8 cellular contexts compared by ENCODE assay signal in genomic region chr4:82192153-82192552, GRCh38.
"Had no signal": no experiment of that assay in that cellular context is flagged by ENCODE, and none has a peak within 500 bp of the region (broad histone marks: within the 10 kb centered on the region; RNA-seq: fewer than 3 reads in every experiment).

No MANE protein-coding gene starts in this region.

- H3K4me1 Mint-ChIP-seq: GM23338, IgD-negative memory B cell had no signal

- H2AFZ ChIP-seq: GM23338 had no signal

- H3K9me3 Mint-ChIP-seq: GM23338, H9 had no signal

- H3K4me3 ChIP-seq: GM23338 had no signal

- DNase-seq: H9, HCEC 1CT, KG1 had no signal

- H3K4me2 ChIP-seq: GM23338 had no signal

- ATAC-seq: GM23338 had no signal

- H3K27ac Mint-ChIP-seq: GM23338, IgD-negative memory B cell had no signal

- FAIRE-seq: H1, H54, HTR-8/SVneo had no signal

- H3K4me3 Mint-ChIP-seq: GM23338, H9, IgD-negative memory B cell had no signal
